ENCODE assay signal across 3 cellular contexts in genomic region chr20:14178528-14178927, GRCh38.
TF ChIP-seq lines count a peak whose summit lies in the region.

No MANE protein-coding gene starts in this region.

TF ChIP-seq in A549, 52 proteins besides CTCF, POLR2A, EP300 and RAD21:
- no peak for TF ChIP-seq RFX5 (IDR thresholded peaks at IDR 0.05)
- TF ChIP-seq MAFK (IDR thresholded peaks at IDR 0.05; ENCODE audit: partially characterized antibody), result peak; percentile 91
- TF ChIP-seq, protein P1, sequence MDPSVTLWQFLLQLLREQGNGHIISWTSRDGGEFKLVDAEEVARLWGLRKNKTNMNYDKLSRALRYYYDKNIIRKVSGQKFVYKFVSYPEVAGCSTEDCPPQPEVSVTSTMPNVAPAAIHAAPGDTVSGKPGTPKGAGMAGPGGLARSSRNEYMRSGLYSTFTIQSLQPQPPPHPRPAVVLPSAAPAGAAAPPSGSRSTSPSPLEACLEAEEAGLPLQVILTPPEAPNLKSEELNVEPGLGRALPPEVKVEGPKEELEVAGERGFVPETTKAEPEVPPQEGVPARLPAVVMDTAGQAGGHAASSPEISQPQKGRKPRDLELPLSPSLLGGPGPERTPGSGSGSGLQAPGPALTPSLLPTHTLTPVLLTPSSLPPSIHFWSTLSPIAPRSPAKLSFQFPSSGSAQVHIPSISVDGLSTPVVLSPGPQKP (IDR thresholded peaks at IDR 0.05; ENCODE audit: low read depth, low read length), result no peak

TF ChIP-seq in IMR-90, 13 proteins besides CTCF, POLR2A, EP300 and RAD21:
- TF ChIP-seq SMC3 (IDR thresholded peaks at IDR 0.05; ENCODE audit: low read depth, low read length) (no peak), CEBPB (IDR thresholded peaks at IDR 0.05; ENCODE audit: low read depth, low read length) (no peak), NFE2L2 (IDR thresholded peaks at IDR 0.05; ENCODE audit: low read depth, low read length) (no peak), MAFK (IDR thresholded peaks at IDR 0.05; ENCODE audit: low read depth, low read length) (peak; percentile 88), MXI1 (IDR thresholded peaks at IDR 0.05; ENCODE audit: borderline replicate concordance, low read depth, low read length) (no peak), FOS (IDR thresholded peaks at IDR 0.05; ENCODE audit: low read depth, low read length) (no peak)
TF ChIP-seq in IMR-90: peak in this region for 1.

TF ChIP-seq in H1, 55 proteins besides CTCF, POLR2A, EP300 and RAD21:
- TF ChIP-seq MAFK (IDR thresholded peaks at IDR 0.05; ENCODE audit: low read depth, low read length) (peak; percentile 73; the same call in 1 of the 2 replicates), RFX5 (IDR thresholded peaks at IDR 0.05; ENCODE audit: borderline replicate concordance, low read depth, low read length) (no peak), FOSL1 (IDR thresholded peaks at IDR 0.05; ENCODE audit: insufficient read depth, low read depth, low read length) (no peak)
